Comparison of ENCODE assay signal across 1 cellular context in the genomic region with DNA sequence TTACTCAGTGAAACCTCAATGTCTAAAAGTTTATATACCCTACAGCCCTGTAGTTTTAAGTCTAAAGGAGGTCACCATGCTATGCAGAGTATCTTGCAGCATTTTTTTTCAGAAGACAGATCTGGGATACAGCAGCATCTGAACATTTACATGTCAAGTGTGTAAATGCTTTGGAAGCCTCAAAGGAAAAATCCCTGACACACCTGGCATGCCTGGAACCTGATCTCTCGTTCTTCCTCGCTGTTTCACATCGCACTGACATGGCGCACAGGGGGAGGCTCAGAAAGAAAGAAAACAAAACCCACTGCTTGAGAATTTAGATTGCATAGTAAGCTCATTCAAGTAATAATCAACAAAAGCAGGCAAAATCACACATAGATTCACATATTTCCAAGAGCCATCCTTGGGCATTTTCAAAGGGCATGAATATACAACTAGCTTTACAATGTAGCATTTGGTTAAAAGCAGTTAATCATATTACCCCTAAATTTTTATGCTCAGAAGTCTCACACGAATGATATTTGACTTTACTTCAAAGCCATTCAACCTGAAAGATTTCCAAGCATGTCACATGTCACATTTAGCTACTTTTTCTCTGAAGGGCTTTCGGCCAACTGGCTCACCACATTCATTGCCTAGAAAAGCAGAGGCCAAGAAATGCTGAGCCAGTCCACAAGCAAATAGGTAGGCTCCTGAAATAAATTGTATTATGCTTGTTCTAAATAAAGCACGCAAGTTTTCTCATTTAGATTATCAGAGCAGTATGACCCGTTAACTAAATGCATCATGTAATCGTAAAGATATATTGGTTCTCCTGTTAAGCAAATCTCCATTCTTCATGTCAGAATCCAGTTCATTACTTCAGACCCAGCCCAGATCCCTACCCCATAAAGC.
TF ChIP-seq lines count a peak whose summit lies in the region.

No MANE protein-coding gene starts in this region.

TF ChIP-seq in IMR-90, 13 proteins besides CTCF, POLR2A, EP300 and RAD21 (continued from another document):
- TF ChIP-seq, protein P1, sequence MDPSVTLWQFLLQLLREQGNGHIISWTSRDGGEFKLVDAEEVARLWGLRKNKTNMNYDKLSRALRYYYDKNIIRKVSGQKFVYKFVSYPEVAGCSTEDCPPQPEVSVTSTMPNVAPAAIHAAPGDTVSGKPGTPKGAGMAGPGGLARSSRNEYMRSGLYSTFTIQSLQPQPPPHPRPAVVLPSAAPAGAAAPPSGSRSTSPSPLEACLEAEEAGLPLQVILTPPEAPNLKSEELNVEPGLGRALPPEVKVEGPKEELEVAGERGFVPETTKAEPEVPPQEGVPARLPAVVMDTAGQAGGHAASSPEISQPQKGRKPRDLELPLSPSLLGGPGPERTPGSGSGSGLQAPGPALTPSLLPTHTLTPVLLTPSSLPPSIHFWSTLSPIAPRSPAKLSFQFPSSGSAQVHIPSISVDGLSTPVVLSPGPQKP (IDR thresholded peaks at IDR 0.05; ENCODE audit: borderline replicate concordance, low read depth, low read length), result no peak
- no peak for TF ChIP-seq MAZ (IDR thresholded peaks at IDR 0.05; ENCODE audit: borderline replicate concordance, low read depth, low read length)
- TF ChIP-seq MXI1 (IDR thresholded peaks at IDR 0.05; ENCODE audit: borderline replicate concordance, low read depth, low read length), result no peak
- no peak for TF ChIP-seq SMC3 (IDR thresholded peaks at IDR 0.05; ENCODE audit: low read depth, low read length)
- no peak for TF ChIP-seq MAFK (IDR thresholded peaks at IDR 0.05; ENCODE audit: low read depth, low read length)
- no peak for TF ChIP-seq RFX5 (IDR thresholded peaks at IDR 0.05; ENCODE audit: low read depth, low read length)
TF ChIP-seq in IMR-90: peak in this region for 0.
